Comparison of ENCODE assay signal across 1 cellular context in the genomic region with DNA sequence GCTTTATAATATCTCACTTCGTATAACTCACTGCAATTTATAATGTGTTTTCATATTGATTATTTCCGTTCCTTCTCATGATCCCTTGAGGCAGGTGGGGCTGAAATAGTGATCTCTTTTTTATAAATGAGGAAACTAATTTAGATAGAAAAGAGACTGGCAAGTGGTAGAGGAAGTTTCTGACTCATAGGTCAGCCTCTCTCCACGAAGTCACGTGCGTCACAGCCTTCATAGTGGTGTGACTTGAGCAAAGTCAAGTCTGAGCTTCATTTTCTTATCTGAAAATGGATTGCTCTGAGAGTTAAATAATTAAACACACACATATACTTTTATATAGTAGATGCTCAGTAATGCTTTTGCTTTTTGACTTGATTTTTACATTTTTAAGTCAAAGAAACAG.
A peak's percentile ranks its signal among the peaks of the same experiment; 100 is the strongest.
TF ChIP-seq lines count a peak whose summit lies in the region.

No MANE protein-coding gene starts in this region.

TF ChIP-seq in K562, 482 proteins besides CTCF, POLR2A, EP300 and RAD21 (continues in another document):
- TF ChIP-seq, protein P1, sequence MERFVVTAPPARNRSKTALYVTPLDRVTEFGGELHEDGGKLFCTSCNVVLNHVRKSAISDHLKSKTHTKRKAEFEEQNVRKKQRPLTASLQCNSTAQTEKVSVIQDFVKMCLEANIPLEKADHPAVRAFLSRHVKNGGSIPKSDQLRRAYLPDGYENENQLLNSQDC (CRISPR knock-in tag; IDR thresholded peaks at IDR 0.05) = no peak
- TF ChIP-seq, protein P2, sequence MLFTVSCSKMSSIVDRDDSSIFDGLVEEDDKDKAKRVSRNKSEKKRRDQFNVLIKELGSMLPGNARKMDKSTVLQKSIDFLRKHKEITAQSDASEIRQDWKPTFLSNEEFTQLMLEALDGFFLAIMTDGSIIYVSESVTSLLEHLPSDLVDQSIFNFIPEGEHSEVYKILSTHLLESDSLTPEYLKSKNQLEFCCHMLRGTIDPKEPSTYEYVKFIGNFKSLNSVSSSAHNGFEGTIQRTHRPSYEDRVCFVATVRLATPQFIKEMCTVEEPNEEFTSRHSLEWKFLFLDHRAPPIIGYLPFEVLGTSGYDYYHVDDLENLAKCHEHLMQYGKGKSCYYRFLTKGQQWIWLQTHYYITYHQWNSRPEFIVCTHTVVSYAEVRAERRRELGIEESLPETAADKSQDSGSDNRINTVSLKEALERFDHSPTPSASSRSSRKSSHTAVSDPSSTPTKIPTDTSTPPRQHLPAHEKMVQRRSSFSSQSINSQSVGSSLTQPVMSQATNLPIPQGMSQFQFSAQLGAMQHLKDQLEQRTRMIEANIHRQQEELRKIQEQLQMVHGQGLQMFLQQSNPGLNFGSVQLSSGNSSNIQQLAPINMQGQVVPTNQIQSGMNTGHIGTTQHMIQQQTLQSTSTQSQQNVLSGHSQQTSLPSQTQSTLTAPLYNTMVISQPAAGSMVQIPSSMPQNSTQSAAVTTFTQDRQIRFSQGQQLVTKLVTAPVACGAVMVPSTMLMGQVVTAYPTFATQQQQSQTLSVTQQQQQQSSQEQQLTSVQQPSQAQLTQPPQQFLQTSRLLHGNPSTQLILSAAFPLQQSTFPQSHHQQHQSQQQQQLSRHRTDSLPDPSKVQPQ (CRISPR knock-in tag; IDR thresholded peaks at IDR 0.05; ENCODE audit: borderline replicate concordance) = no peak
- TF ChIP-seq E2F3 (CRISPR knock-in tag; IDR thresholded peaks at IDR 0.05) (no peak), HOXB6 (CRISPR knock-in tag; IDR thresholded peaks at IDR 0.05; ENCODE audit: borderline replicate concordance) (no peak), ZNF212 (CRISPR knock-in tag; IDR thresholded peaks at IDR 0.05) (no peak), ZNF184 (CRISPR knock-in tag; IDR thresholded peaks at IDR 0.05) (no peak), ZNF584 (CRISPR knock-in tag; IDR thresholded peaks at IDR 0.05; ENCODE audit: low read depth) (no peak), ZNF644 (tag; IDR thresholded peaks at IDR 0.05; ENCODE audit: low read depth) (no peak), PRMT5 (CRISPR knock-in tag; IDR thresholded peaks at IDR 0.05) (no peak), SMAD1 (IDR thresholded peaks at IDR 0.05; ENCODE audit: low read depth, low read length, partially characterized antibody) (no peak), TOE1 (IDR thresholded peaks at IDR 0.05; ENCODE audit: borderline replicate concordance) (peak; percentile 69; the same call in 1 of the 2 replicates), TOE1 (CRISPR knock-in tag; IDR thresholded peaks at IDR 0.05; ENCODE audit: borderline replicate concordance, low read depth) (no peak), ZNF589 (CRISPR knock-in tag; IDR thresholded peaks at IDR 0.05; ENCODE audit: low read depth) (0 out of 2 replicates have a peak, but pooled peaks have one; percentile 50), RBFOX2 (IDR thresholded peaks at IDR 0.05; ENCODE audit: low read depth, low read length) (no peak), GATA2 (CRISPR knock-in tag; IDR thresholded peaks at IDR 0.05) (no peak), POLR2H (tag; IDR thresholded peaks at IDR 0.05; ENCODE audit: low read depth) (no peak), WHSC1 (IDR thresholded peaks at IDR 0.05; ENCODE audit: low read length) (no peak), ZNF583 (CRISPR knock-in tag; IDR thresholded peaks at IDR 0.05) (no peak), MAFK (IDR thresholded peaks at IDR 0.05; ENCODE audit: low read length) (no peak), MCM2 (IDR thresholded peaks at IDR 0.05; ENCODE audit: low read depth) (no peak), TAF1 (IDR thresholded peaks at IDR 0.05; ENCODE audit: control insufficient read depth, extremely low read depth, insufficient read depth, low read length, severe bottlenecking) (no peak), RAD51 (IDR thresholded peaks at IDR 0.05; ENCODE audit: borderline replicate concordance, low read depth) (peak; percentile 70), ZNF253 (CRISPR knock-in tag; conservative IDR thresholded peaks at IDR 0.05) (no peak), HMGN3 (IDR thresholded peaks at IDR 0.05; ENCODE audit: borderline replicate concordance, extremely low read depth, insufficient read length, low read depth, low read length) (no peak), CREM (IDR thresholded peaks at IDR 0.05; ENCODE audit: low read depth) (0 out of 2 replicates have a peak, but pooled peaks have one; percentile 34), ZNF146 (CRISPR knock-in tag; IDR thresholded peaks at IDR 0.05; ENCODE audit: unreplicated experiment) (no peak), PHTF2 (CRISPR knock-in tag; IDR thresholded peaks at IDR 0.05) (no peak), HEY1 (CRISPR knock-in tag; IDR thresholded peaks at IDR 0.05; ENCODE audit: borderline replicate concordance) (no peak), FOSL1 (tag; conservative IDR thresholded peaks at IDR 0.05) (peak; percentile 93), CBFB (CRISPR knock-in tag; IDR thresholded peaks at IDR 0.05) (no peak), KLF1 (tag; IDR thresholded peaks at IDR 0.05) (no peak)
- TF ChIP-seq, protein P3, sequence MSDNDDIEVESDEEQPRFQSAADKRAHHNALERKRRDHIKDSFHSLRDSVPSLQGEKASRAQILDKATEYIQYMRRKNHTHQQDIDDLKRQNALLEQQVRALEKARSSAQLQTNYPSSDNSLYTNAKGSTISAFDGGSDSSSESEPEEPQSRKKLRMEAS (CRISPR knock-in tag; IDR thresholded peaks at IDR 0.05) = no peak
- TF ChIP-seq, protein P4, sequence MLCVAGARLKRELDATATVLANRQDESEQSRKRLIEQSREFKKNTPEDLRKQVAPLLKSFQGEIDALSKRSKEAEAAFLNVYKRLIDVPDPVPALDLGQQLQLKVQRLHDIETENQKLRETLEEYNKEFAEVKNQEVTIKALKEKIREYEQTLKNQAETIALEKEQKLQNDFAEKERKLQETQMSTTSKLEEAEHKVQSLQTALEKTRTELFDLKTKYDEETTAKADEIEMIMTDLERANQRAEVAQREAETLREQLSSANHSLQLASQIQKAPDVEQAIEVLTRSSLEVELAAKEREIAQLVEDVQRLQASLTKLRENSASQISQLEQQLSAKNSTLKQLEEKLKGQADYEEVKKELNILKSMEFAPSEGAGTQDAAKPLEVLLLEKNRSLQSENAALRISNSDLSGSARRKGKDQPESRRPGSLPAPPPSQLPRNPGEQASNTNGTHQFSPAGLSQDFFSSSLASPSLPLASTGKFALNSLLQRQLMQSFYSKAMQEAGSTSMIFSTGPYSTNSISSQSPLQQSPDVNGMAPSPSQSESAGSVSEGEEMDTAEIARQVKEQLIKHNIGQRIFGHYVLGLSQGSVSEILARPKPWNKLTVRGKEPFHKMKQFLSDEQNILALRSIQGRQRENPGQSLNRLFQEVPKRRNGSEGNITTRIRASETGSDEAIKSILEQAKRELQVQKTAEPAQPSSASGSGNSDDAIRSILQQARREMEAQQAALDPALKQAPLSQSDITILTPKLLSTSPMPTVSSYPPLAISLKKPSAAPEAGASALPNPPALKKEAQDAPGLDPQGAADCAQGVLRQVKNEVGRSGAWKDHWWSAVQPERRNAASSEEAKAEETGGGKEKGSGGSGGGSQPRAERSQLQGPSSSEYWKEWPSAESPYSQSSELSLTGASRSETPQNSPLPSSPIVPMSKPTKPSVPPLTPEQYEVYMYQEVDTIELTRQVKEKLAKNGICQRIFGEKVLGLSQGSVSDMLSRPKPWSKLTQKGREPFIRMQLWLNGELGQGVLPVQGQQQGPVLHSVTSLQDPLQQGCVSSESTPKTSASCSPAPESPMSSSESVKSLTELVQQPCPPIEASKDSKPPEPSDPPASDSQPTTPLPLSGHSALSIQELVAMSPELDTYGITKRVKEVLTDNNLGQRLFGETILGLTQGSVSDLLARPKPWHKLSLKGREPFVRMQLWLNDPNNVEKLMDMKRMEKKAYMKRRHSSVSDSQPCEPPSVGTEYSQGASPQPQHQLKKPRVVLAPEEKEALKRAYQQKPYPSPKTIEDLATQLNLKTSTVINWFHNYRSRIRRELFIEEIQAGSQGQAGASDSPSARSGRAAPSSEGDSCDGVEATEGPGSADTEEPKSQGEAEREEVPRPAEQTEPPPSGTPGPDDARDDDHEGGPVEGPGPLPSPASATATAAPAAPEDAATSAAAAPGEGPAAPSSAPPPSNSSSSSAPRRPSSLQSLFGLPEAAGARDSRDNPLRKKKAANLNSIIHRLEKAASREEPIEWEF (CRISPR knock-in tag; IDR thresholded peaks at IDR 0.05) = no peak
- TF ChIP-seq, protein P5, sequence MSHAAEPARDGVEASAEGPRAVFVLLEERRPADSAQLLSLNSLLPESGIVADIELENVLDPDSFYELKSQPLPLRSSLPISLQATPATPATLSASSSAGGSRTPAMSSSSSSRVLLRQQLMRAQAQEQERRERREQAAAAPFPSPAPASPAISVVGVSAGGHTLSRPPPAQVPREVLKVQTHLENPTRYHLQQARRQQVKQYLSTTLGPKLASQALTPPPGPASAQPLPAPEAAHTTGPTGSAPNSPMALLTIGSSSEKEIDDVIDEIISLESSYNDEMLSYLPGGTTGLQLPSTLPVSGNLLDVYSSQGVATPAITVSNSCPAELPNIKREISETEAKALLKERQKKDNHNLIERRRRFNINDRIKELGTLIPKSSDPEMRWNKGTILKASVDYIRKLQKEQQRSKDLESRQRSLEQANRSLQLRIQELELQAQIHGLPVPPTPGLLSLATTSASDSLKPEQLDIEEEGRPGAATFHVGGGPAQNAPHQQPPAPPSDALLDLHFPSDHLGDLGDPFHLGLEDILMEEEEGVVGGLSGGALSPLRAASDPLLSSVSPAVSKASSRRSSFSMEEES (CRISPR knock-in tag; IDR thresholded peaks at IDR 0.05) = peak; percentile 83
- TF ChIP-seq, protein P6, sequence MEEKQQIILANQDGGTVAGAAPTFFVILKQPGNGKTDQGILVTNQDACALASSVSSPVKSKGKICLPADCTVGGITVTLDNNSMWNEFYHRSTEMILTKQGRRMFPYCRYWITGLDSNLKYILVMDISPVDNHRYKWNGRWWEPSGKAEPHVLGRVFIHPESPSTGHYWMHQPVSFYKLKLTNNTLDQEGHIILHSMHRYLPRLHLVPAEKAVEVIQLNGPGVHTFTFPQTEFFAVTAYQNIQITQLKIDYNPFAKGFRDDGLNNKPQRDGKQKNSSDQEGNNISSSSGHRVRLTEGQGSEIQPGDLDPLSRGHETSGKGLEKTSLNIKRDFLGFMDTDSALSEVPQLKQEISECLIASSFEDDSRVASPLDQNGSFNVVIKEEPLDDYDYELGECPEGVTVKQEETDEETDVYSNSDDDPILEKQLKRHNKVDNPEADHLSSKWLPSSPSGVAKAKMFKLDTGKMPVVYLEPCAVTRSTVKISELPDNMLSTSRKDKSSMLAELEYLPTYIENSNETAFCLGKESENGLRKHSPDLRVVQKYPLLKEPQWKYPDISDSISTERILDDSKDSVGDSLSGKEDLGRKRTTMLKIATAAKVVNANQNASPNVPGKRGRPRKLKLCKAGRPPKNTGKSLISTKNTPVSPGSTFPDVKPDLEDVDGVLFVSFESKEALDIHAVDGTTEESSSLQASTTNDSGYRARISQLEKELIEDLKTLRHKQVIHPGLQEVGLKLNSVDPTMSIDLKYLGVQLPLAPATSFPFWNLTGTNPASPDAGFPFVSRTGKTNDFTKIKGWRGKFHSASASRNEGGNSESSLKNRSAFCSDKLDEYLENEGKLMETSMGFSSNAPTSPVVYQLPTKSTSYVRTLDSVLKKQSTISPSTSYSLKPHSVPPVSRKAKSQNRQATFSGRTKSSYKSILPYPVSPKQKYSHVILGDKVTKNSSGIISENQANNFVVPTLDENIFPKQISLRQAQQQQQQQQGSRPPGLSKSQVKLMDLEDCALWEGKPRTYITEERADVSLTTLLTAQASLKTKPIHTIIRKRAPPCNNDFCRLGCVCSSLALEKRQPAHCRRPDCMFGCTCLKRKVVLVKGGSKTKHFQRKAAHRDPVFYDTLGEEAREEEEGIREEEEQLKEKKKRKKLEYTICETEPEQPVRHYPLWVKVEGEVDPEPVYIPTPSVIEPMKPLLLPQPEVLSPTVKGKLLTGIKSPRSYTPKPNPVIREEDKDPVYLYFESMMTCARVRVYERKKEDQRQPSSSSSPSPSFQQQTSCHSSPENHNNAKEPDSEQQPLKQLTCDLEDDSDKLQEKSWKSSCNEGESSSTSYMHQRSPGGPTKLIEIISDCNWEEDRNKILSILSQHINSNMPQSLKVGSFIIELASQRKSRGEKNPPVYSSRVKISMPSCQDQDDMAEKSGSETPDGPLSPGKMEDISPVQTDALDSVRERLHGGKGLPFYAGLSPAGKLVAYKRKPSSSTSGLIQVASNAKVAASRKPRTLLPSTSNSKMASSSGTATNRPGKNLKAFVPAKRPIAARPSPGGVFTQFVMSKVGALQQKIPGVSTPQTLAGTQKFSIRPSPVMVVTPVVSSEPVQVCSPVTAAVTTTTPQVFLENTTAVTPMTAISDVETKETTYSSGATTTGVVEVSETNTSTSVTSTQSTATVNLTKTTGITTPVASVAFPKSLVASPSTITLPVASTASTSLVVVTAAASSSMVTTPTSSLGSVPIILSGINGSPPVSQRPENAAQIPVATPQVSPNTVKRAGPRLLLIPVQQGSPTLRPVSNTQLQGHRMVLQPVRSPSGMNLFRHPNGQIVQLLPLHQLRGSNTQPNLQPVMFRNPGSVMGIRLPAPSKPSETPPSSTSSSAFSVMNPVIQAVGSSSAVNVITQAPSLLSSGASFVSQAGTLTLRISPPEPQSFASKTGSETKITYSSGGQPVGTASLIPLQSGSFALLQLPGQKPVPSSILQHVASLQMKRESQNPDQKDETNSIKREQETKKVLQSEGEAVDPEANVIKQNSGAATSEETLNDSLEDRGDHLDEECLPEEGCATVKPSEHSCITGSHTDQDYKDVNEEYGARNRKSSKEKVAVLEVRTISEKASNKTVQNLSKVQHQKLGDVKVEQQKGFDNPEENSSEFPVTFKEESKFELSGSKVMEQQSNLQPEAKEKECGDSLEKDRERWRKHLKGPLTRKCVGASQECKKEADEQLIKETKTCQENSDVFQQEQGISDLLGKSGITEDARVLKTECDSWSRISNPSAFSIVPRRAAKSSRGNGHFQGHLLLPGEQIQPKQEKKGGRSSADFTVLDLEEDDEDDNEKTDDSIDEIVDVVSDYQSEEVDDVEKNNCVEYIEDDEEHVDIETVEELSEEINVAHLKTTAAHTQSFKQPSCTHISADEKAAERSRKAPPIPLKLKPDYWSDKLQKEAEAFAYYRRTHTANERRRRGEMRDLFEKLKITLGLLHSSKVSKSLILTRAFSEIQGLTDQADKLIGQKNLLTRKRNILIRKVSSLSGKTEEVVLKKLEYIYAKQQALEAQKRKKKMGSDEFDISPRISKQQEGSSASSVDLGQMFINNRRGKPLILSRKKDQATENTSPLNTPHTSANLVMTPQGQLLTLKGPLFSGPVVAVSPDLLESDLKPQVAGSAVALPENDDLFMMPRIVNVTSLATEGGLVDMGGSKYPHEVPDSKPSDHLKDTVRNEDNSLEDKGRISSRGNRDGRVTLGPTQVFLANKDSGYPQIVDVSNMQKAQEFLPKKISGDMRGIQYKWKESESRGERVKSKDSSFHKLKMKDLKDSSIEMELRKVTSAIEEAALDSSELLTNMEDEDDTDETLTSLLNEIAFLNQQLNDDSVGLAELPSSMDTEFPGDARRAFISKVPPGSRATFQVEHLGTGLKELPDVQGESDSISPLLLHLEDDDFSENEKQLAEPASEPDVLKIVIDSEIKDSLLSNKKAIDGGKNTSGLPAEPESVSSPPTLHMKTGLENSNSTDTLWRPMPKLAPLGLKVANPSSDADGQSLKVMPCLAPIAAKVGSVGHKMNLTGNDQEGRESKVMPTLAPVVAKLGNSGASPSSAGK (IDR thresholded peaks at IDR 0.05) = peak; percentile 57
- TF ChIP-seq, protein P7, sequence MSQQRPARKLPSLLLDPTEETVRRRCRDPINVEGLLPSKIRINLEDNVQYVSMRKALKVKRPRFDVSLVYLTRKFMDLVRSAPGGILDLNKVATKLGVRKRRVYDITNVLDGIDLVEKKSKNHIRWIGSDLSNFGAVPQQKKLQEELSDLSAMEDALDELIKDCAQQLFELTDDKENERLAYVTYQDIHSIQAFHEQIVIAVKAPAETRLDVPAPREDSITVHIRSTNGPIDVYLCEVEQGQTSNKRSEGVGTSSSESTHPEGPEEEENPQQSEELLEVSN (IDR thresholded peaks at IDR 0.05; ENCODE audit: borderline replicate concordance in 1 of 2, extremely low read depth in 1 of 2, insufficient read depth in 1 of 2, insufficient read length in 1 of 2, low read depth in 1 of 2, low read length in 1 of 2, poor library complexity in 1 of 2, severe bottlenecking in 1 of 2) = peak in 1 of 2 experiments; percentile 30
